ENCODE assay signal across 17 cellular contexts in genomic region chr20:61449916-61450315, GRCh38.
DNase-seq lines count a peak whose midpoint lies in the region; TF ChIP-seq lines count a peak whose summit lies in the region.
"Had no signal": no experiment of that assay in that cellular context is flagged by ENCODE, and none has a peak within 500 bp of the region (broad histone marks: within the 10 kb centered on the region; RNA-seq: fewer than 3 reads in every experiment).

No MANE protein-coding gene starts in this region.

- H3K36me3 ChIP-seq in KOPT-K1 (ENCODE audit: insufficient read depth, low read length): no peaks in the 10 kb centered on the region
- H3K36me3 ChIP-seq: Peyer's patch had no signal

- DNase-seq in EL (peak; percentile 6), epithelial cell of proximal tubule (ENCODE audit: low read depth) (peak; percentile 62), osteocyte (ENCODE audit: extremely low spot score, unreplicated experiment) (peak; percentile 40), cerebellum (ENCODE audit: low spot score) (no peak), NCI-H345 (lab: John Stamatoyannopoulos, UW) (no peak), germinal center (ENCODE audit: low spot score) (no peak)
- DNase-seq: CD4-positive, CD25-positive, alpha-beta regulatory T cell; DMS79; GDM1; KG1; NCI-H1930; NCI-H2171; NCI-H510A; NCI-H82; Peyer's patch had no signal

- H3K27ac Mint-ChIP-seq in osteocyte (ENCODE audit: unreplicated experiment): no peak overlapping the region
- H3K27ac Mint-ChIP-seq: CD4-positive, CD25-positive, alpha-beta regulatory T cell; GM23338 had no signal

- no peaks in the 10 kb centered on the region for H3K36me3 Mint-ChIP-seq in osteocyte (ENCODE audit: unreplicated experiment)
- H3K36me3 Mint-ChIP-seq: CD4-positive, CD25-positive, alpha-beta regulatory T cell had no signal

- H3K27ac ChIP-seq in KOPT-K1 (ENCODE audit: low read depth, low read length, poor library complexity, severe bottlenecking): peak overlapping the region; percentile 9
- H3K27ac ChIP-seq: Peyer's patch had no signal

- TF ChIP-seq CTCF in epithelial cell of proximal tubule (conservative IDR thresholded peaks at IDR 0.05; ENCODE audit: low read depth, low read length): no peak
- no peak for TF ChIP-seq CTCF in osteocyte (IDR thresholded peaks at IDR 0.05)

- H3K27me3 Mint-ChIP-seq in osteocyte (ENCODE audit: unreplicated experiment): peaks cover 2% of the 10 kb centered on the region
- H3K27me3 Mint-ChIP-seq: CD4-positive, CD25-positive, alpha-beta regulatory T cell had no signal

- H3K4me1 Mint-ChIP-seq in osteocyte (ENCODE audit: unreplicated experiment): no peaks in the 10 kb centered on the region
- H3K4me1 Mint-ChIP-seq: CD4-positive, CD25-positive, alpha-beta regulatory T cell had no signal

- no peaks in the 10 kb centered on the region for H3K9me3 ChIP-seq in KOPT-K1 (ENCODE audit: insufficient read depth, low read length, poor library complexity, severe bottlenecking)
- H3K9me3 ChIP-seq: Peyer's patch had no signal

- no peaks in the 10 kb centered on the region for H3K9me3 Mint-ChIP-seq in osteocyte (ENCODE audit: unreplicated experiment)
- H3K9me3 Mint-ChIP-seq: GM23338 had no signal

- no peak overlapping the region for H3K4me3 Mint-ChIP-seq in osteocyte (ENCODE audit: unreplicated experiment)
- H3K4me3 Mint-ChIP-seq: CD4-positive, CD25-positive, alpha-beta regulatory T cell; GM23338 had no signal

- H3K4me3 ChIP-seq in epithelial cell of proximal tubule (ENCODE audit: low read depth, low read length): no peak overlapping the region
- H3K4me3 ChIP-seq: GM23338, Peyer's patch had no signal

Comparison
In these comparisons a context has a peak if more than half of its experiments do, and no peak if none do; other contexts are left out.
1. DNase-seq: peak in EL (single experiment), epithelial cell of proximal tubule (single experiment) and osteocyte (single experiment); none in cerebellum (single experiment), NCI-H345 (single experiment) and germinal center (single experiment).